Comparison of ENCODE assay signal across 9 cellular contexts in genomic region chr2:109322111-109322510, GRCh38.
DNase-seq lines count a peak whose midpoint lies in the region; ATAC-seq lines count a peak whose summit lies in the region.
"Had no signal": no experiment of that assay in that cellular context is flagged by ENCODE, and none has a peak within 500 bp of the region (broad histone marks: within the 10 kb centered on the region; RNA-seq: fewer than 3 reads in every experiment).

No MANE protein-coding gene starts in this region.

- no peak overlapping the region for H4K8ac ChIP-seq in mesendoderm (ENCODE audit: low read depth, low read length)

- no peak overlapping the region for H2BK5ac ChIP-seq in mesendoderm (ENCODE audit: low read length)

- no peaks in the 10 kb centered on the region for H3K79me2 ChIP-seq in mesendoderm (ENCODE audit: control insufficient read depth, insufficient read depth, low read length)

- no peaks in the 10 kb centered on the region for H3K4me1 ChIP-seq in mesendoderm (ENCODE audit: control insufficient read depth, low read depth, low read length)
- peaks cover 8% of the 10 kb centered on the region for H3K4me1 ChIP-seq in thymus (ENCODE audit: control insufficient read depth, insufficient read depth, low read length)

- H4K5ac ChIP-seq in mesendoderm (ENCODE audit: low read length) = no peak overlapping the region

- WGBS in mesendoderm (ENCODE audit: extremely low coverage, insufficient coverage, low lambda C conversion rate) = no CpG with 5 or more reads among the region's 6 CpGs
- 93% methylated on average over 6 of the region's 6 CpGs for WGBS in thymus

- no peak overlapping the region for H3K4ac ChIP-seq in mesendoderm (ENCODE audit: low read depth, low read length)

- no peaks in the 10 kb centered on the region for H3K79me1 ChIP-seq in mesendoderm (ENCODE audit: low read length)

- no peak overlapping the region for H2BK120ac ChIP-seq in mesendoderm (ENCODE audit: low read depth, low read length)

- no peak overlapping the region for H2BK15ac ChIP-seq in mesendoderm (replicated peaks; ENCODE audit: low read depth)

- no peak overlapping the region for H3K23ac ChIP-seq in mesendoderm (ENCODE audit: low read length)

- H2AK5ac ChIP-seq in mesendoderm (ENCODE audit: low read length) = no peak overlapping the region

- no peak overlapping the region for H3K56ac ChIP-seq in mesendoderm (ENCODE audit: low read length)

- DNase-seq in NCI-H1694 (lab: John Stamatoyannopoulos, UW) (peak; percentile 61), epithelial cell of prostate (ENCODE audit: low read depth, low spot score) (no peak), mesendoderm (no peak), HuH-7.5 (ENCODE audit: low spot score) (no peak), RKO (ENCODE audit: low spot score) (no peak)
- DNase-seq: activated CD8-positive, alpha-beta memory T cell treated with anti-CD3 and anti-CD28 coated beads for 24 hours had no signal

- ATAC-seq in GM19351 (IDR thresholded peaks at IDR 0.05; ENCODE audit: unreplicated experiment) (no peak), GM19397 (IDR thresholded peaks at IDR 0.05; ENCODE audit: unreplicated experiment) (no peak)

- H3K4me3 ChIP-seq in mesendoderm (ENCODE audit: low read length) (no peak overlapping the region), thymus (ENCODE audit: low read length) (no peak overlapping the region)

- H3K27ac ChIP-seq in epithelial cell of prostate (peak overlapping the region; percentile 12), mesendoderm (ENCODE audit: low read depth, low read length) (no peak overlapping the region), thymus (ENCODE audit: low read depth) (peak overlapping the region; percentile 36)

- H3K9ac ChIP-seq in mesendoderm (ENCODE audit: low read length) = no peak overlapping the region

- peak overlapping the region; percentile 22 for H3K18ac ChIP-seq in mesendoderm (ENCODE audit: low read length)

- H3K9me3 ChIP-seq in thymus (ENCODE audit: control insufficient read depth) = no peaks in the 10 kb centered on the region

- H3K36me3 ChIP-seq in mesendoderm (ENCODE audit: control insufficient read depth, insufficient read depth, low read length) (no peaks in the 10 kb centered on the region), thymus (ENCODE audit: control insufficient read depth, insufficient read depth) (no peaks in the 10 kb centered on the region)

- no peak overlapping the region for H3K4me2 ChIP-seq in mesendoderm (ENCODE audit: low read length)

- H3K27me3 ChIP-seq in mesendoderm (ENCODE audit: insufficient read depth, low read length, poor library complexity) (no peaks in the 10 kb centered on the region), thymus (ENCODE audit: control insufficient read depth, insufficient read depth) (no peaks in the 10 kb centered on the region)
